In the genomic region with DNA sequence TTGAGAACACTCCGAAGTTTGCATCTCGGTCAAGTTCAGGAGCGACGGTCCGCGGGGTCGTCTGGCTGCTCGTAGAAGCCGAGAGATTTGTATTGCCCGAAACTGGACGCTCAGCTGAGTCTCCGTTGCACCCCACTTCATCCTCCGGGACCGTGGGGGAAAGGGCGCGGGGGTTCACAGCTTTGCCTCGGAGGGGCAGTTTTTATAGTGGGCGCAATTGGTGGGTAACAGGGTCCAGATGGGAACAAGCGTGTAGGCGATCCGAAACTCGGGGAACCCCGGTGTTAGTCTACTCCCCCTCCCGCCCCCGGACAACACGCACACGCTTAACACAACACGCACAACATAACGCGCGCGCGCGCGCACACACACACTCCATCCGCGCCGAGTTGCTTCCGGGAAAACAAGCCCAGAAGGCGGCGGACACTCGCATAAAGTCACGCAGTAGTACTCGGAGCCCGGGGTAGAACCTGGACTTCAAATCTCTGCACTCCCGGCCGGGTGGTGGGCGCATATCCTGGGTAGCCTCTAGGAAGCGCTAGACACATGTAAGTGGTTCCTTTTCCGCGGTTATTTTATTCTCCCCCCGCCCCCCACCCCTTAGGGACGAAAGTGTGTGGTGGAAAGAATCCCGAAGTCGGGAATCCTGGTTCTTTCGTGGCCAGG, we compare ENCODE assay signal across 1 cellular context.
TF ChIP-seq lines count a peak whose summit lies in the region.

No MANE protein-coding gene starts in this region.

TF ChIP-seq in HepG2, 621 proteins besides CTCF, POLR2A, EP300 and RAD21 (continued from another document and continues in another):
- TF ChIP-seq, protein P1, sequence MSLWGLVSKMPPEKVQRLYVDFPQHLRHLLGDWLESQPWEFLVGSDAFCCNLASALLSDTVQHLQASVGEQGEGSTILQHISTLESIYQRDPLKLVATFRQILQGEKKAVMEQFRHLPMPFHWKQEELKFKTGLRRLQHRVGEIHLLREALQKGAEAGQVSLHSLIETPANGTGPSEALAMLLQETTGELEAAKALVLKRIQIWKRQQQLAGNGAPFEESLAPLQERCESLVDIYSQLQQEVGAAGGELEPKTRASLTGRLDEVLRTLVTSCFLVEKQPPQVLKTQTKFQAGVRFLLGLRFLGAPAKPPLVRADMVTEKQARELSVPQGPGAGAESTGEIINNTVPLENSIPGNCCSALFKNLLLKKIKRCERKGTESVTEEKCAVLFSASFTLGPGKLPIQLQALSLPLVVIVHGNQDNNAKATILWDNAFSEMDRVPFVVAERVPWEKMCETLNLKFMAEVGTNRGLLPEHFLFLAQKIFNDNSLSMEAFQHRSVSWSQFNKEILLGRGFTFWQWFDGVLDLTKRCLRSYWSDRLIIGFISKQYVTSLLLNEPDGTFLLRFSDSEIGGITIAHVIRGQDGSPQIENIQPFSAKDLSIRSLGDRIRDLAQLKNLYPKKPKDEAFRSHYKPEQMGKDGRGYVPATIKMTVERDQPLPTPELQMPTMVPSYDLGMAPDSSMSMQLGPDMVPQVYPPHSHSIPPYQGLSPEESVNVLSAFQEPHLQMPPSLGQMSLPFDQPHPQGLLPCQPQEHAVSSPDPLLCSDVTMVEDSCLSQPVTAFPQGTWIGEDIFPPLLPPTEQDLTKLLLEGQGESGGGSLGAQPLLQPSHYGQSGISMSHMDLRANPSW (CRISPR knock-in tag; IDR thresholded peaks at IDR 0.05; ENCODE audit: borderline replicate concordance), result 0 out of 2 replicates have a peak, but pooled peaks have one; percentile 39
- TF ChIP-seq, protein P2, sequence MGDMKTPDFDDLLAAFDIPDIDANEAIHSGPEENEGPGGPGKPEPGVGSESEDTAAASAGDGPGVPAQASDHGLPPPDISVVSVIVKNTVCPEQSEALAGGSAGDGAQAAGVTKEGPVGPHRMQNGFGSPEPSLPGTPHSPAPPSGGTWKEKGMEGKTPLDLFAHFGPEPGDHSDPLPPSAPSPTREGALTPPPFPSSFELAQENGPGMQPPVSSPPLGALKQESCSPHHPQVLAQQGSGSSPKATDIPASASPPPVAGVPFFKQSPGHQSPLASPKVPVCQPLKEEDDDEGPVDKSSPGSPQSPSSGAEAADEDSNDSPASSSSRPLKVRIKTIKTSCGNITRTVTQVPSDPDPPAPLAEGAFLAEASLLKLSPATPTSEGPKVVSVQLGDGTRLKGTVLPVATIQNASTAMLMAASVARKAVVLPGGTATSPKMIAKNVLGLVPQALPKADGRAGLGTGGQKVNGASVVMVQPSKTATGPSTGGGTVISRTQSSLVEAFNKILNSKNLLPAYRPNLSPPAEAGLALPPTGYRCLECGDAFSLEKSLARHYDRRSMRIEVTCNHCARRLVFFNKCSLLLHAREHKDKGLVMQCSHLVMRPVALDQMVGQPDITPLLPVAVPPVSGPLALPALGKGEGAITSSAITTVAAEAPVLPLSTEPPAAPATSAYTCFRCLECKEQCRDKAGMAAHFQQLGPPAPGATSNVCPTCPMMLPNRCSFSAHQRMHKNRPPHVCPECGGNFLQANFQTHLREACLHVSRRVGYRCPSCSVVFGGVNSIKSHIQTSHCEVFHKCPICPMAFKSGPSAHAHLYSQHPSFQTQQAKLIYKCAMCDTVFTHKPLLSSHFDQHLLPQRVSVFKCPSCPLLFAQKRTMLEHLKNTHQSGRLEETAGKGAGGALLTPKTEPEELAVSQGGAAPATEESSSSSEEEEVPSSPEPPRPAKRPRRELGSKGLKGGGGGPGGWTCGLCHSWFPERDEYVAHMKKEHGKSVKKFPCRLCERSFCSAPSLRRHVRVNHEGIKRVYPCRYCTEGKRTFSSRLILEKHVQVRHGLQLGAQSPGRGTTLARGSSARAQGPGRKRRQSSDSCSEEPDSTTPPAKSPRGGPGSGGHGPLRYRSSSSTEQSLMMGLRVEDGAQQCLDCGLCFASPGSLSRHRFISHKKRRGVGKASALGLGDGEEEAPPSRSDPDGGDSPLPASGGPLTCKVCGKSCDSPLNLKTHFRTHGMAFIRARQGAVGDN (CRISPR knock-in tag; IDR thresholded peaks at IDR 0.05), result peak; percentile 4; the same call in 1 of the 2 replicates
- TF ChIP-seq, protein P3, sequence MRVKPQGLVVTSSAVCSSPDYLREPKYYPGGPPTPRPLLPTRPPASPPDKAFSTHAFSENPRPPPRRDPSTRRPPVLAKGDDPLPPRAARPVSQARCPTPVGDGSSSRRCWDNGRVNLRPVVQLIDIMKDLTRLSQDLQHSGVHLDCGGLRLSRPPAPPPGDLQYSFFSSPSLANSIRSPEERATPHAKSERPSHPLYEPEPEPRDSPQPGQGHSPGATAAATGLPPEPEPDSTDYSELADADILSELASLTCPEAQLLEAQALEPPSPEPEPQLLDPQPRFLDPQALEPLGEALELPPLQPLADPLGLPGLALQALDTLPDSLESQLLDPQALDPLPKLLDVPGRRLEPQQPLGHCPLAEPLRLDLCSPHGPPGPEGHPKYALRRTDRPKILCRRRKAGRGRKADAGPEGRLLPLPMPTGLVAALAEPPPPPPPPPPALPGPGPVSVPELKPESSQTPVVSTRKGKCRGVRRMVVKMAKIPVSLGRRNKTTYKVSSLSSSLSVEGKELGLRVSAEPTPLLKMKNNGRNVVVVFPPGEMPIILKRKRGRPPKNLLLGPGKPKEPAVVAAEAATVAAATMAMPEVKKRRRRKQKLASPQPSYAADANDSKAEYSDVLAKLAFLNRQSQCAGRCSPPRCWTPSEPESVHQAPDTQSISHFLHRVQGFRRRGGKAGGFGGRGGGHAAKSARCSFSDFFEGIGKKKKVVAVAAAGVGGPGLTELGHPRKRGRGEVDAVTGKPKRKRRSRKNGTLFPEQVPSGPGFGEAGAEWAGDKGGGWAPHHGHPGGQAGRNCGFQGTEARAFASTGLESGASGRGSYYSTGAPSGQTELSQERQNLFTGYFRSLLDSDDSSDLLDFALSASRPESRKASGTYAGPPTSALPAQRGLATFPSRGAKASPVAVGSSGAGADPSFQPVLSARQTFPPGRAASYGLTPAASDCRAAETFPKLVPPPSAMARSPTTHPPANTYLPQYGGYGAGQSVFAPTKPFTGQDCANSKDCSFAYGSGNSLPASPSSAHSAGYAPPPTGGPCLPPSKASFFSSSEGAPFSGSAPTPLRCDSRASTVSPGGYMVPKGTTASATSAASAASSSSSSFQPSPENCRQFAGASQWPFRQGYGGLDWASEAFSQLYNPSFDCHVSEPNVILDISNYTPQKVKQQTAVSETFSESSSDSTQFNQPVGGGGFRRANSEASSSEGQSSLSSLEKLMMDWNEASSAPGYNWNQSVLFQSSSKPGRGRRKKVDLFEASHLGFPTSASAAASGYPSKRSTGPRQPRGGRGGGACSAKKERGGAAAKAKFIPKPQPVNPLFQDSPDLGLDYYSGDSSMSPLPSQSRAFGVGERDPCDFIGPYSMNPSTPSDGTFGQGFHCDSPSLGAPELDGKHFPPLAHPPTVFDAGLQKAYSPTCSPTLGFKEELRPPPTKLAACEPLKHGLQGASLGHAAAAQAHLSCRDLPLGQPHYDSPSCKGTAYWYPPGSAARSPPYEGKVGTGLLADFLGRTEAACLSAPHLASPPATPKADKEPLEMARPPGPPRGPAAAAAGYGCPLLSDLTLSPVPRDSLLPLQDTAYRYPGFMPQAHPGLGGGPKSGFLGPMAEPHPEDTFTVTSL (CRISPR knock-in tag; IDR thresholded peaks at IDR 0.05; ENCODE audit: borderline replicate concordance), result 0 out of 2 replicates have a peak, but pooled peaks have one; percentile 32
- peak; percentile 0; the same call in 1 of the 2 replicates for TF ChIP-seq YEATS4 (CRISPR knock-in tag; IDR thresholded peaks at IDR 0.05; ENCODE audit: borderline replicate concordance)
- TF ChIP-seq, protein P4, sequence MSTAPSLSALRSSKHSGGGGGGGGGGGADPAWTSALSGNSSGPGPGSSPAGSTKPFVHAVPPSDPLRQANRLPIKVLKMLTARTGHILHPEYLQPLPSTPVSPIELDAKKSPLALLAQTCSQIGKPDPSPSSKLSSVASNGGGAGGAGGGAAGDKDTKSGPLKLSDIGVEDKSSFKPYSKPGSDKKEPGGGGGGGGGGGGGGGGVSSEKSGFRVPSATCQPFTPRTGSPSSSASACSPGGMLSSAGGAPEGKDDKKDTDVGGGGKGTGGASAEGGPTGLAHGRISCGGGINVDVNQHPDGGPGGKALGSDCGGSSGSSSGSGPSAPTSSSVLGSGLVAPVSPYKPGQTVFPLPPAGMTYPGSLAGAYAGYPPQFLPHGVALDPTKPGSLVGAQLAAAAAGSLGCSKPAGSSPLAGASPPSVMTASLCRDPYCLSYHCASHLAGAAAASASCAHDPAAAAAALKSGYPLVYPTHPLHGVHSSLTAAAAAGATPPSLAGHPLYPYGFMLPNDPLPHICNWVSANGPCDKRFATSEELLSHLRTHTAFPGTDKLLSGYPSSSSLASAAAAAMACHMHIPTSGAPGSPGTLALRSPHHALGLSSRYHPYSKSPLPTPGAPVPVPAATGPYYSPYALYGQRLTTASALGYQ (CRISPR knock-in tag; IDR thresholded peaks at IDR 0.05), result no peak
- TF ChIP-seq, protein P5, sequence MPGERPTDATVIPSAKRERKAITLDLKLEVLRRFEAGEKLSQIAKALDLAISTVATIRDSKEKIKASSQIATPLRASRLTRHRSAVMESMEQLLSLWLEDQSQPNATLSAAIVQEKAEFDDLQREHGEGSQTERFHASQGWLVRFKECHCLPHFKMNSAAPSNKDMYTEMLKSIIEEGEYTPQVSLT (CRISPR knock-in tag; IDR thresholded peaks at IDR 0.05; ENCODE audit: borderline replicate concordance, low read depth), result no peak
- TF ChIP-seq ZNF772 (CRISPR knock-in tag; IDR thresholded peaks at IDR 0.05), result peak; percentile 59; the same call in 1 of the 2 replicates
- TF ChIP-seq, protein P6, sequence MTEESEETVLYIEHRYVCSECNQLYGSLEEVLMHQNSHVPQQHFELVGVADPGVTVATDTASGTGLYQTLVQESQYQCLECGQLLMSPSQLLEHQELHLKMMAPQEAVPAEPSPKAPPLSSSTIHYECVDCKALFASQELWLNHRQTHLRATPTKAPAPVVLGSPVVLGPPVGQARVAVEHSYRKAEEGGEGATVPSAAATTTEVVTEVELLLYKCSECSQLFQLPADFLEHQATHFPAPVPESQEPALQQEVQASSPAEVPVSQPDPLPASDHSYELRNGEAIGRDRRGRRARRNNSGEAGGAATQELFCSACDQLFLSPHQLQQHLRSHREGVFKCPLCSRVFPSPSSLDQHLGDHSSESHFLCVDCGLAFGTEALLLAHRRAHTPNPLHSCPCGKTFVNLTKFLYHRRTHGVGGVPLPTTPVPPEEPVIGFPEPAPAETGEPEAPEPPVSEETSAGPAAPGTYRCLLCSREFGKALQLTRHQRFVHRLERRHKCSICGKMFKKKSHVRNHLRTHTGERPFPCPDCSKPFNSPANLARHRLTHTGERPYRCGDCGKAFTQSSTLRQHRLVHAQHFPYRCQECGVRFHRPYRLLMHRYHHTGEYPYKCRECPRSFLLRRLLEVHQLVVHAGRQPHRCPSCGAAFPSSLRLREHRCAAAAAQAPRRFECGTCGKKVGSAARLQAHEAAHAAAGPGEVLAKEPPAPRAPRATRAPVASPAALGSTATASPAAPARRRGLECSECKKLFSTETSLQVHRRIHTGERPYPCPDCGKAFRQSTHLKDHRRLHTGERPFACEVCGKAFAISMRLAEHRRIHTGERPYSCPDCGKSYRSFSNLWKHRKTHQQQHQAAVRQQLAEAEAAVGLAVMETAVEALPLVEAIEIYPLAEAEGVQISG (CRISPR knock-in tag; IDR thresholded peaks at IDR 0.05), result peak; percentile 8; the same call in 1 of the 2 replicates
- no peak for TF ChIP-seq CCAR2 (optimal IDR thresholded peaks at IDR 0.05; ENCODE audit: low read depth, low read length)
- TF ChIP-seq ZFY (CRISPR knock-in tag; IDR thresholded peaks at IDR 0.05), result 0 out of 2 replicates have a peak, but pooled peaks have one; percentile 8
- peak; percentile 68; the same call in 1 of the 2 replicates for TF ChIP-seq ZSCAN31 (CRISPR knock-in tag; IDR thresholded peaks at IDR 0.05; ENCODE audit: low read depth)
- TF ChIP-seq, protein P7, sequence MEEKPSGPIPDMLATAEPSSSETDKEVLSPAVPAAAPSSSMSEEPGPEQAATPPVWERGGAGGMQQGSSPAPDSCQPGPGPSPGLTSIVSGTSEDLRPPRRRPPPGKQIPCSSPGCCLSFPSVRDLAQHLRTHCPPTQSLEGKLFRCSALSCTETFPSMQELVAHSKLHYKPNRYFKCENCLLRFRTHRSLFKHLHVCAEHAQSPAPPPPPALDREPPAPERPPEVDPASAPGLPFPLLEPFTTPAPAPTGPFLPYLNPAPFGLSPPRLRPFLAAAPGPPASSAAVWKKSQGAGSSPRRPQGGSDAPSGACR (CRISPR knock-in tag; IDR thresholded peaks at IDR 0.05), result no peak
- TF ChIP-seq TARDBP (CRISPR knock-in tag; IDR thresholded peaks at IDR 0.05), result 0 out of 2 replicates have a peak, but pooled peaks have one; percentile 37
- TF ChIP-seq, protein P8, sequence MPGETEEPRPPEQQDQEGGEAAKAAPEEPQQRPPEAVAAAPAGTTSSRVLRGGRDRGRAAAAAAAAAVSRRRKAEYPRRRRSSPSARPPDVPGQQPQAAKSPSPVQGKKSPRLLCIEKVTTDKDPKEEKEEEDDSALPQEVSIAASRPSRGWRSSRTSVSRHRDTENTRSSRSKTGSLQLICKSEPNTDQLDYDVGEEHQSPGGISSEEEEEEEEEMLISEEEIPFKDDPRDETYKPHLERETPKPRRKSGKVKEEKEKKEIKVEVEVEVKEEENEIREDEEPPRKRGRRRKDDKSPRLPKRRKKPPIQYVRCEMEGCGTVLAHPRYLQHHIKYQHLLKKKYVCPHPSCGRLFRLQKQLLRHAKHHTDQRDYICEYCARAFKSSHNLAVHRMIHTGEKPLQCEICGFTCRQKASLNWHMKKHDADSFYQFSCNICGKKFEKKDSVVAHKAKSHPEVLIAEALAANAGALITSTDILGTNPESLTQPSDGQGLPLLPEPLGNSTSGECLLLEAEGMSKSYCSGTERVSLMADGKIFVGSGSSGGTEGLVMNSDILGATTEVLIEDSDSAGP (CRISPR knock-in tag; IDR thresholded peaks at IDR 0.05; ENCODE audit: borderline replicate concordance), result peak; percentile 15; the same call in 1 of the 2 replicates
- TF ChIP-seq ATF7-NPFF (CRISPR knock-in tag; IDR thresholded peaks at IDR 0.05; ENCODE audit: low read depth), result peak; percentile 13; the same call in 1 of the 2 replicates
- TF ChIP-seq MED8 (CRISPR knock-in tag; IDR thresholded peaks at IDR 0.05; ENCODE audit: insufficient replicate concordance), result no peak
- 0 out of 2 replicates have a peak, but pooled peaks have one; percentile 27 for TF ChIP-seq SP4 (CRISPR knock-in tag; IDR thresholded peaks at IDR 0.05)
- TF ChIP-seq SKI (IDR thresholded peaks at IDR 0.05; ENCODE audit: partially characterized antibody), result peak; percentile 44
- TF ChIP-seq ZBTB42 (CRISPR knock-in tag; IDR thresholded peaks at IDR 0.05), result 0 out of 2 replicates have a peak, but pooled peaks have one; percentile 29
- TF ChIP-seq SRSF1 (optimal IDR thresholded peaks at IDR 0.05; ENCODE audit: low read depth, low read length), result peak; percentile 79
- TF ChIP-seq ZNF343 (CRISPR knock-in tag; IDR thresholded peaks at IDR 0.05), result peak; percentile 62; the same call in 1 of the 2 replicates
- TF ChIP-seq, protein P9, sequence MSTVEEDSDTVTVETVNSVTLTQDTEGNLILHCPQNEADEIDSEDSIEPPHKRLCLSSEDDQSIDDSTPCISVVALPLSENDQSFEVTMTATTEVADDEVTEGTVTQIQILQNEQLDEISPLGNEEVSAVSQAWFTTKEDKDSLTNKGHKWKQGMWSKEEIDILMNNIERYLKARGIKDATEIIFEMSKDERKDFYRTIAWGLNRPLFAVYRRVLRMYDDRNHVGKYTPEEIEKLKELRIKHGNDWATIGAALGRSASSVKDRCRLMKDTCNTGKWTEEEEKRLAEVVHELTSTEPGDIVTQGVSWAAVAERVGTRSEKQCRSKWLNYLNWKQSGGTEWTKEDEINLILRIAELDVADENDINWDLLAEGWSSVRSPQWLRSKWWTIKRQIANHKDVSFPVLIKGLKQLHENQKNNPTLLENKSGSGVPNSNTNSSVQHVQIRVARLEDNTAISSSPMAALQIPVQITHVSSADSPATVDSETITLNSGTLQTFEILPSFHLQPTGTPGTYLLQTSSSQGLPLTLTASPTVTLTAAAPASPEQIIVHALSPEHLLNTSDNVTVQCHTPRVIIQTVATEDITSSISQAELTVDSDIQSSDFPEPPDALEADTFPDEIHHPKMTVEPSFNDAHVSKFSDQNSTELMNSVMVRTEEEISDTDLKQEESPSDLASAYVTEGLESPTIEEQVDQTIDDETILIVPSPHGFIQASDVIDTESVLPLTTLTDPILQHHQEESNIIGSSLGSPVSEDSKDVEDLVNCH (CRISPR knock-in tag; IDR thresholded peaks at IDR 0.05), result 0 out of 2 replicates have a peak, but pooled peaks have one; percentile 33
- 0 out of 2 replicates have a peak, but pooled peaks have one; percentile 88 for TF ChIP-seq ZNF20 (CRISPR knock-in tag; IDR thresholded peaks at IDR 0.05)
- peak; percentile 34 for TF ChIP-seq U2AF1 (optimal IDR thresholded peaks at IDR 0.05; ENCODE audit: low read depth, low read length)
